In the genomic region with DNA sequence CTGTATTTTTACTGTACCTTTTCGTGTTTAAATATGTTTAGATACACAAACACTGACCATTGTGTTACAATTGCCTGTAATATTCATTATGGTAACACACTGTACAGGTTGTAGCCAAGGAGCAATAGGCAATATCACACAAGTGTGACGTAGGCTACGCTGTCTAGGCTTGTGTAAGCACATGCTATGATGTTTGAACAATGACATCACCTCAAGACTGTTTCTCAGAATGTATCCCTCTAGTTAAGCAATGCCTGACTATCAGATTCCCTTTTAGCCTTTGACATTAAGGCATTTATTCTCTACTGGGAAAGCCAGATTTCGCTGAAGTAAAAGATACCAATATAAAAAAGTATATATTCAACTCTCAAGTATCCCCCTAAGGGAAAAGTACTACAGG, we compare ENCODE assay signal across 27 cellular contexts.
"Had no signal": no experiment of that assay in that cellular context is flagged by ENCODE, and none has a peak within 500 bp of the region (broad histone marks: within the 10 kb centered on the region; RNA-seq: fewer than 3 reads in every experiment).

No MANE protein-coding gene starts in this region.

- H3K79me2 ChIP-seq: parathyroid adenoma had no signal

- H2AFZ ChIP-seq: neural progenitor cell, parathyroid adenoma had no signal

- H3K9me3 ChIP-seq: adrenal gland, gastroesophageal sphincter, psoas muscle, suprapubic skin, tibial nerve had no signal

- H3K4me1 Mint-ChIP-seq: activated naive CD8-positive, alpha-beta T cell treated with anti-CD3 and anti-CD28 coated beads for 36 hours; immature natural killer cell; natural killer cell had no signal

- H3K36me3 Mint-ChIP-seq: activated naive CD8-positive, alpha-beta T cell treated with anti-CD3 and anti-CD28 coated beads for 36 hours; brain; immature natural killer cell; natural killer cell; neural progenitor cell had no signal

- H3K36me3 ChIP-seq: adrenal gland, gastroesophageal sphincter, neural progenitor cell, right atrium auricular region, suprapubic skin, tibial nerve had no signal

- H3K4me3 ChIP-seq: adrenal gland, gastroesophageal sphincter, neural progenitor cell, psoas muscle, right atrium auricular region, suprapubic skin, tibial nerve had no signal

- H3K4me3 Mint-ChIP-seq: activated naive CD8-positive, alpha-beta T cell treated with anti-CD3 and anti-CD28 coated beads for 36 hours; brain; immature natural killer cell; natural killer cell; neural progenitor cell had no signal

- H3K27ac Mint-ChIP-seq: activated naive CD8-positive, alpha-beta T cell treated with anti-CD3 and anti-CD28 coated beads for 36 hours; brain; immature natural killer cell; natural killer cell; neural progenitor cell had no signal

- H3K27me3 Mint-ChIP-seq: activated naive CD8-positive, alpha-beta T cell treated with anti-CD3 and anti-CD28 coated beads for 36 hours had no signal

- H3K27me3 ChIP-seq: adrenal gland, gastroesophageal sphincter, neural progenitor cell, right atrium auricular region, suprapubic skin, tibial nerve had no signal

- ATAC-seq: gastroesophageal sphincter, natural killer cell, psoas muscle had no signal

- H3K4me1 ChIP-seq: adrenal gland, gastroesophageal sphincter, neural progenitor cell, parathyroid adenoma, psoas muscle, right atrium auricular region, suprapubic skin, tibial nerve had no signal

- H3K4me2 ChIP-seq: neural progenitor cell had no signal

- H3K9ac ChIP-seq: neural progenitor cell, parathyroid adenoma had no signal

- H3K27ac ChIP-seq: adrenal gland, gastroesophageal sphincter, neural progenitor cell, parathyroid adenoma, psoas muscle, right atrium auricular region, suprapubic skin, tibial nerve, VCaP had no signal

- FAIRE-seq: endothelial cell of umbilical vein, TTC549 had no signal

- H3K9me3 Mint-ChIP-seq: activated naive CD8-positive, alpha-beta T cell treated with anti-CD3 and anti-CD28 coated beads for 36 hours had no signal

- DNase-seq: activated CD4-positive, alpha-beta T cell treated with anti-CD3 and anti-CD28 coated beads for 4 hours; activated CD4-positive, alpha-beta T cell treated with anti-CD3 and anti-CD28 coated beads, Interleukin-2, amount 50 U/mL, for 4 hours; activated effector memory CD4-positive, alpha-beta T cell treated with Interleukin-2 at 50 U/mL for 16 hours; activated naive CD4-positive, alpha-beta T cell treated with Interleukin-2 at 50 U/mL for 16 hours; activated naive CD8-positive, alpha-beta T cell treated with anti-CD3 and anti-CD28 coated beads for 36 hours; adrenal gland; aorta; caudate nucleus; head of caudate nucleus; hypothalamus; immature natural killer cell; kidney; natural killer cell; occipital lobe; psoas muscle; stimulated activated CD4-positive, alpha-beta T cell treated with anti-CD3 and anti-CD28 coated beads, Interleukin-15, amount 100 ng/mL, for 24 hours; stimulated activated naive CD4-positive, alpha-beta T cell had no signal
